Comparison of ENCODE assay signal across 1 cellular context in the genomic region with DNA sequence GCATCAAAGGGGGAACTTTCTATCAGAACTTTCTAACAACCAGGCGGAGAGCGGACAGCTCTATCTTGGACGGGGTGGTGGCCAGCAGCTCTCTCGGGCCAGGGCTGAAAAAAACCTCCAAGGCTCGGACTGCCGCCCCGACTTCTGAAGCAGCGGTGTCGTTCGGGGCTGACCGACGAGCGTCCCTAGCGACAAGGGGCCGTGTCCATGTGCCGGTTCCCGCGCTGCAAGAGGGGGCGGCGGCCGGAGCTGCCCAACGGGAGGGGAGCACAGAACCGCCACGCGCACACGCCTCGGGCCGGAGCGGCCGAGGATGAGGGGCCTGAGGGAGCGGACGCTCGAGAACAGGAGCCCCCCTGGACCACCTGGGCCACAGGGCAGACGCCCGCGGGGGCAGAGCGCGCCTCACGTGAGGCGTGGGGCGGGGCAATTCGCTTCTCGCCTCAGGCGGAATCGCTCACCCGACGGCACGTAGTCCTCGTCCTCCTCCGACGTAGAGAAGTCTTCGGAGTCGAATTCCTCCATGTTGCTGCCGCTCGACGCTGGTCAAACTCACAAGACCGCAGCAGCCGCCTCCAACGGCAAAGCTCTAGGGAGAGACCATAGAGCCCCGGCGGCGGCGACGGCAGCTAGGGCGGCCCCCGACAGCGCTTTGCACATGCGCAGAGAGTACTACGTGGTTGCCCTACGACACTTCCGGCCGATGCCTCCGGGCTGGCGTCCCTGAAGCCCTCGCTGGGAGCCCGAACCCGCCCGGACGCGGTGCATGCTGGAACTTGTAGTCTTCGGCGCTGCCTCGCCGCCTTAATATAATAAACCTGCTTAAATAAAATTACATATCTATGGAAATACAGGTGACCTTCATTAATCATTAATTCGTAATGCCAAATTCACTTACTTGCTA.
A peak's percentile ranks its signal among the peaks of the same experiment; 100 is the strongest.
TF ChIP-seq lines count a peak whose summit lies in the region.

CFDP1 (minus strand) TSS at position 676 of the 904 bp plus-strand sequence; CDS start at position 525, 151 bp downstream.

TF ChIP-seq in H1, 55 proteins besides CTCF, POLR2A, EP300 and RAD21 (continues in another document):
- TF ChIP-seq NANOG (IDR thresholded peaks at IDR 0.05; ENCODE audit: insufficient read depth, low read depth, low read length, poor library complexity, severe bottlenecking), result no peak
- TF ChIP-seq YY1 (IDR thresholded peaks at IDR 0.05; ENCODE audit: low read depth, low read length), result no peak
- no peak for TF ChIP-seq SP1 (IDR thresholded peaks at IDR 0.05; ENCODE audit: low read depth, low read length)
- no peak for TF ChIP-seq POU5F1 (IDR thresholded peaks at IDR 0.05; ENCODE audit: low read depth, low read length)
- TF ChIP-seq MAFK (IDR thresholded peaks at IDR 0.05; ENCODE audit: low read depth, low read length), result no peak
- TF ChIP-seq SRF (IDR thresholded peaks at IDR 0.05; ENCODE audit: low read depth, low read length), result no peak
- no peak for TF ChIP-seq TEAD4 (IDR thresholded peaks at IDR 0.05; ENCODE audit: low read depth, low read length)
- TF ChIP-seq JUN (IDR thresholded peaks at IDR 0.05; ENCODE audit: low read depth, low read length), result no peak
- no peak; the same call in 1 of the 2 replicates for TF ChIP-seq RBBP5 (IDR thresholded peaks at IDR 0.05; ENCODE audit: borderline replicate concordance, low read depth, low read length)
- no peak for TF ChIP-seq FOSL1 (IDR thresholded peaks at IDR 0.05; ENCODE audit: insufficient read depth, low read depth, low read length)
- TF ChIP-seq NRF1 (IDR thresholded peaks at IDR 0.05; ENCODE audit: low read depth, low read length), result peak; percentile 76
- TF ChIP-seq HDAC2 (IDR thresholded peaks at IDR 0.05; ENCODE audit: borderline replicate concordance in 1 of 2, low read depth in 2 of 2, low read length in 2 of 2), result peak in 1 of 2 experiments; percentile 84; a peak in 2 of 4 replicates
- TF ChIP-seq ZNF274 (IDR thresholded peaks at IDR 0.05; ENCODE audit: borderline replicate concordance, extremely low read depth, low read length), result no peak
- no peak for TF ChIP-seq GABPA (IDR thresholded peaks at IDR 0.05; ENCODE audit: borderline replicate concordance, insufficient read depth, low read length)
- TF ChIP-seq TCF12 (IDR thresholded peaks at IDR 0.05; ENCODE audit: low read depth, low read length), result 0 out of 2 replicates have a peak, but pooled peaks have one; percentile 27
- TF ChIP-seq, protein P1, sequence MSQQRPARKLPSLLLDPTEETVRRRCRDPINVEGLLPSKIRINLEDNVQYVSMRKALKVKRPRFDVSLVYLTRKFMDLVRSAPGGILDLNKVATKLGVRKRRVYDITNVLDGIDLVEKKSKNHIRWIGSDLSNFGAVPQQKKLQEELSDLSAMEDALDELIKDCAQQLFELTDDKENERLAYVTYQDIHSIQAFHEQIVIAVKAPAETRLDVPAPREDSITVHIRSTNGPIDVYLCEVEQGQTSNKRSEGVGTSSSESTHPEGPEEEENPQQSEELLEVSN (IDR thresholded peaks at IDR 0.05), result peak; percentile 99
- TF ChIP-seq SIN3A (conservative IDR thresholded peaks at IDR 0.05 in 1 of 2, IDR thresholded peaks at IDR 0.05 in 1 of 2; ENCODE audit: low read depth in 1 of 2, low read length in 2 of 2), result peak; percentile 92; a peak in 3 of 4 replicates
- TF ChIP-seq SP2 (IDR thresholded peaks at IDR 0.05; ENCODE audit: low read length), result no peak
- no peak for TF ChIP-seq GTF2F1 (IDR thresholded peaks at IDR 0.05; ENCODE audit: borderline replicate concordance, low read depth, low read length)
- TF ChIP-seq, protein P2, sequence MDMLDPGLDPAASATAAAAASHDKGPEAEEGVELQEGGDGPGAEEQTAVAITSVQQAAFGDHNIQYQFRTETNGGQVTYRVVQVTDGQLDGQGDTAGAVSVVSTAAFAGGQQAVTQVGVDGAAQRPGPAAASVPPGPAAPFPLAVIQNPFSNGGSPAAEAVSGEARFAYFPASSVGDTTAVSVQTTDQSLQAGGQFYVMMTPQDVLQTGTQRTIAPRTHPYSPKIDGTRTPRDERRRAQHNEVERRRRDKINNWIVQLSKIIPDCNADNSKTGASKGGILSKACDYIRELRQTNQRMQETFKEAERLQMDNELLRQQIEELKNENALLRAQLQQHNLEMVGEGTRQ (IDR thresholded peaks at IDR 0.05; ENCODE audit: low read length), result peak; percentile 74
- TF ChIP-seq RFX5 (IDR thresholded peaks at IDR 0.05; ENCODE audit: borderline replicate concordance, low read depth, low read length), result no peak
- TF ChIP-seq CTBP2 (IDR thresholded peaks at IDR 0.05; ENCODE audit: borderline replicate concordance, insufficient read depth, insufficient read length, low read length), result no peak
- no peak for TF ChIP-seq RXRA (IDR thresholded peaks at IDR 0.05; ENCODE audit: insufficient read depth, low read depth, low read length)
- TF ChIP-seq PHF8 (conservative IDR thresholded peaks at IDR 0.05; ENCODE audit: low read depth, low read length), result peak; percentile 83
- no peak for TF ChIP-seq CBX8 (IDR thresholded peaks at IDR 0.05; ENCODE audit: borderline replicate concordance, low read depth, low read length)
- TF ChIP-seq KDM4A (IDR thresholded peaks at IDR 0.05; ENCODE audit: low read depth, low read length, severe bottlenecking), result peak; percentile 94
- TF ChIP-seq TAF1 (IDR thresholded peaks at IDR 0.05; ENCODE audit: low read depth, low read length), result peak; percentile 60
- TF ChIP-seq EGR1 (IDR thresholded peaks at IDR 0.05; ENCODE audit: borderline replicate concordance, low read depth, low read length), result 0 out of 2 replicates have a peak, but pooled peaks have one; percentile 14
- no peak for TF ChIP-seq EZH2 (IDR thresholded peaks at IDR 0.05; ENCODE audit: low read depth, low read length, severe bottlenecking)
- no peak for TF ChIP-seq JUND (IDR thresholded peaks at IDR 0.05; ENCODE audit: low read length)
- TF ChIP-seq BCL11A (IDR thresholded peaks at IDR 0.05; ENCODE audit: low read depth in 2 of 2, low read length in 2 of 2), result no peak
- no peak for TF ChIP-seq HDAC6 (IDR thresholded peaks at IDR 0.05; ENCODE audit: low read depth, low read length)
- TF ChIP-seq SIRT6 (IDR thresholded peaks at IDR 0.05; ENCODE audit: low read length), result no peak
- no peak for TF ChIP-seq RNF2 (IDR thresholded peaks at IDR 0.05; ENCODE audit: borderline replicate concordance, low read depth, low read length, missing control alignments, poor library complexity, severe bottlenecking)
- TF ChIP-seq POLR2AphosphoS5 (IDR thresholded peaks at IDR 0.05; ENCODE audit: low read depth, low read length), result peak; percentile 74
- TF ChIP-seq, protein P3, sequence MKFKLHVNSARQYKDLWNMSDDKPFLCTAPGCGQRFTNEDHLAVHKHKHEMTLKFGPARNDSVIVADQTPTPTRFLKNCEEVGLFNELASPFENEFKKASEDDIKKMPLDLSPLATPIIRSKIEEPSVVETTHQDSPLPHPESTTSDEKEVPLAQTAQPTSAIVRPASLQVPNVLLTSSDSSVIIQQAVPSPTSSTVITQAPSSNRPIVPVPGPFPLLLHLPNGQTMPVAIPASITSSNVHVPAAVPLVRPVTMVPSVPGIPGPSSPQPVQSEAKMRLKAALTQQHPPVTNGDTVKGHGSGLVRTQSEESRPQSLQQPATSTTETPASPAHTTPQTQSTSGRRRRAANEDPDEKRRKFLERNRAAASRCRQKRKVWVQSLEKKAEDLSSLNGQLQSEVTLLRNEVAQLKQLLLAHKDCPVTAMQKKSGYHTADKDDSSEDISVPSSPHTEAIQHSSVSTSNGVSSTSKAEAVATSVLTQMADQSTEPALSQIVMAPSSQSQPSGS (IDR thresholded peaks at IDR 0.05; ENCODE audit: low read length), result peak; percentile 67; the same call in 1 of the 2 replicates
- TF ChIP-seq KDM5A (IDR thresholded peaks at IDR 0.05; ENCODE audit: low read length), result no peak
- peak; percentile 47; the same call in 1 of the 2 replicates for TF ChIP-seq TBP (IDR thresholded peaks at IDR 0.05; ENCODE audit: low read depth, low read length)
- no peak for TF ChIP-seq BRCA1 (IDR thresholded peaks at IDR 0.05; ENCODE audit: low read depth, low read length)
- no peak for TF ChIP-seq CHD2 (IDR thresholded peaks at IDR 0.05; ENCODE audit: low read length)
- TF ChIP-seq SAP30 (IDR thresholded peaks at IDR 0.05; ENCODE audit: insufficient read depth, insufficient replicate concordance, low read length), result peak; percentile 84
- no peak for TF ChIP-seq CEBPB (IDR thresholded peaks at IDR 0.05; ENCODE audit: low read depth, low read length)
- TF ChIP-seq CREB1 (IDR thresholded peaks at IDR 0.05), result peak; percentile 85
- TF ChIP-seq SP4 (IDR thresholded peaks at IDR 0.05; ENCODE audit: low read length), result no peak; the same call in 1 of the 2 replicates
- TF ChIP-seq CHD1 (IDR thresholded peaks at IDR 0.05; ENCODE audit: low read depth, low read length), result no peak
- TF ChIP-seq, protein P4, sequence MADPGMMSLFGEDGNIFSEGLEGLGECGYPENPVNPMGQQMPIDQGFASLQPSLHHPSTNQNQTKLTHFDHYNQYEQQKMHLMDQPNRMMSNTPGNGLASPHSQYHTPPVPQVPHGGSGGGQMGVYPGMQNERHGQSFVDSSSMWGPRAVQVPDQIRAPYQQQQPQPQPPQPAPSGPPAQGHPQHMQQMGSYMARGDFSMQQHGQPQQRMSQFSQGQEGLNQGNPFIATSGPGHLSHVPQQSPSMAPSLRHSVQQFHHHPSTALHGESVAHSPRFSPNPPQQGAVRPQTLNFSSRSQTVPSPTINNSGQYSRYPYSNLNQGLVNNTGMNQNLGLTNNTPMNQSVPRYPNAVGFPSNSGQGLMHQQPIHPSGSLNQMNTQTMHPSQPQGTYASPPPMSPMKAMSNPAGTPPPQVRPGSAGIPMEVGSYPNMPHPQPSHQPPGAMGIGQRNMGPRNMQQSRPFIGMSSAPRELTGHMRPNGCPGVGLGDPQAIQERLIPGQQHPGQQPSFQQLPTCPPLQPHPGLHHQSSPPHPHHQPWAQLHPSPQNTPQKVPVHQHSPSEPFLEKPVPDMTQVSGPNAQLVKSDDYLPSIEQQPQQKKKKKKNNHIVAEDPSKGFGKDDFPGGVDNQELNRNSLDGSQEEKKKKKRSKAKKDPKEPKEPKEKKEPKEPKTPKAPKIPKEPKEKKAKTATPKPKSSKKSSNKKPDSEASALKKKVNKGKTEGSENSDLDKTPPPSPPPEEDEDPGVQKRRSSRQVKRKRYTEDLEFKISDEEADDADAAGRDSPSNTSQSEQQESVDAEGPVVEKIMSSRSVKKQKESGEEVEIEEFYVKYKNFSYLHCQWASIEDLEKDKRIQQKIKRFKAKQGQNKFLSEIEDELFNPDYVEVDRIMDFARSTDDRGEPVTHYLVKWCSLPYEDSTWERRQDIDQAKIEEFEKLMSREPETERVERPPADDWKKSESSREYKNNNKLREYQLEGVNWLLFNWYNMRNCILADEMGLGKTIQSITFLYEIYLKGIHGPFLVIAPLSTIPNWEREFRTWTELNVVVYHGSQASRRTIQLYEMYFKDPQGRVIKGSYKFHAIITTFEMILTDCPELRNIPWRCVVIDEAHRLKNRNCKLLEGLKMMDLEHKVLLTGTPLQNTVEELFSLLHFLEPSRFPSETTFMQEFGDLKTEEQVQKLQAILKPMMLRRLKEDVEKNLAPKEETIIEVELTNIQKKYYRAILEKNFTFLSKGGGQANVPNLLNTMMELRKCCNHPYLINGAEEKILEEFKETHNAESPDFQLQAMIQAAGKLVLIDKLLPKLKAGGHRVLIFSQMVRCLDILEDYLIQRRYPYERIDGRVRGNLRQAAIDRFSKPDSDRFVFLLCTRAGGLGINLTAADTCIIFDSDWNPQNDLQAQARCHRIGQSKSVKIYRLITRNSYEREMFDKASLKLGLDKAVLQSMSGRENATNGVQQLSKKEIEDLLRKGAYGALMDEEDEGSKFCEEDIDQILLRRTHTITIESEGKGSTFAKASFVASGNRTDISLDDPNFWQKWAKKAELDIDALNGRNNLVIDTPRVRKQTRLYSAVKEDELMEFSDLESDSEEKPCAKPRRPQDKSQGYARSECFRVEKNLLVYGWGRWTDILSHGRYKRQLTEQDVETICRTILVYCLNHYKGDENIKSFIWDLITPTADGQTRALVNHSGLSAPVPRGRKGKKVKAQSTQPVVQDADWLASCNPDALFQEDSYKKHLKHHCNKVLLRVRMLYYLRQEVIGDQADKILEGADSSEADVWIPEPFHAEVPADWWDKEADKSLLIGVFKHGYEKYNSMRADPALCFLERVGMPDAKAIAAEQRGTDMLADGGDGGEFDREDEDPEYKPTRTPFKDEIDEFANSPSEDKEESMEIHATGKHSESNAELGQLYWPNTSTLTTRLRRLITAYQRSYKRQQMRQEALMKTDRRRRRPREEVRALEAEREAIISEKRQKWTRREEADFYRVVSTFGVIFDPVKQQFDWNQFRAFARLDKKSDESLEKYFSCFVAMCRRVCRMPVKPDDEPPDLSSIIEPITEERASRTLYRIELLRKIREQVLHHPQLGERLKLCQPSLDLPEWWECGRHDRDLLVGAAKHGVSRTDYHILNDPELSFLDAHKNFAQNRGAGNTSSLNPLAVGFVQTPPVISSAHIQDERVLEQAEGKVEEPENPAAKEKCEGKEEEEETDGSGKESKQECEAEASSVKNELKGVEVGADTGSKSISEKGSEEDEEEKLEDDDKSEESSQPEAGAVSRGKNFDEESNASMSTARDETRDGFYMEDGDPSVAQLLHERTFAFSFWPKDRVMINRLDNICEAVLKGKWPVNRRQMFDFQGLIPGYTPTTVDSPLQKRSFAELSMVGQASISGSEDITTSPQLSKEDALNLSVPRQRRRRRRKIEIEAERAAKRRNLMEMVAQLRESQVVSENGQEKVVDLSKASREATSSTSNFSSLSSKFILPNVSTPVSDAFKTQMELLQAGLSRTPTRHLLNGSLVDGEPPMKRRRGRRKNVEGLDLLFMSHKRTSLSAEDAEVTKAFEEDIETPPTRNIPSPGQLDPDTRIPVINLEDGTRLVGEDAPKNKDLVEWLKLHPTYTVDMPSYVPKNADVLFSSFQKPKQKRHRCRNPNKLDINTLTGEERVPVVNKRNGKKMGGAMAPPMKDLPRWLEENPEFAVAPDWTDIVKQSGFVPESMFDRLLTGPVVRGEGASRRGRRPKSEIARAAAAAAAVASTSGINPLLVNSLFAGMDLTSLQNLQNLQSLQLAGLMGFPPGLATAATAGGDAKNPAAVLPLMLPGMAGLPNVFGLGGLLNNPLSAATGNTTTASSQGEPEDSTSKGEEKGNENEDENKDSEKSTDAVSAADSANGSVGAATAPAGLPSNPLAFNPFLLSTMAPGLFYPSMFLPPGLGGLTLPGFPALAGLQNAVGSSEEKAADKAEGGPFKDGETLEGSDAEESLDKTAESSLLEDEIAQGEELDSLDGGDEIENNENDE (IDR thresholded peaks at IDR 0.05; ENCODE audit: insufficient replicate concordance, low read length), result no peak
- no peak for TF ChIP-seq KDM1A (IDR thresholded peaks at IDR 0.05; ENCODE audit: borderline replicate concordance, low read length)
- peak; percentile 70 for TF ChIP-seq SIX5 (IDR thresholded peaks at IDR 0.05; ENCODE audit: low read depth, low read length)
- TF ChIP-seq, protein P5, sequence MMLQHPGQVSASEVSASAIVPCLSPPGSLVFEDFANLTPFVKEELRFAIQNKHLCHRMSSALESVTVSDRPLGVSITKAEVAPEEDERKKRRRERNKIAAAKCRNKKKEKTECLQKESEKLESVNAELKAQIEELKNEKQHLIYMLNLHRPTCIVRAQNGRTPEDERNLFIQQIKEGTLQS (IDR thresholded peaks at IDR 0.05; ENCODE audit: insufficient read depth, low read depth, low read length), result no peak
- TF ChIP-seq ASH2L (IDR thresholded peaks at IDR 0.05; ENCODE audit: low read length), result peak; percentile 81
- TF ChIP-seq, protein P6, sequence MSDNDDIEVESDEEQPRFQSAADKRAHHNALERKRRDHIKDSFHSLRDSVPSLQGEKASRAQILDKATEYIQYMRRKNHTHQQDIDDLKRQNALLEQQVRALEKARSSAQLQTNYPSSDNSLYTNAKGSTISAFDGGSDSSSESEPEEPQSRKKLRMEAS (IDR thresholded peaks at IDR 0.05), result peak; percentile 99
- TF ChIP-seq TAF7 (optimal IDR thresholded peaks at IDR 0.05; ENCODE audit: borderline replicate concordance, low read depth, low read length), result peak; percentile 35
- no peak for TF ChIP-seq CBX5 (IDR thresholded peaks at IDR 0.05; ENCODE audit: low read depth, low read length)
- no peak for TF ChIP-seq BACH1 (IDR thresholded peaks at IDR 0.05; ENCODE audit: low read length)
